Comparison of ENCODE assay signal across 1 cellular context in genomic region chr14:60396718-60397343, GRCh38.
TF ChIP-seq lines count a peak whose summit lies in the region.

No MANE protein-coding gene starts in this region.

TF ChIP-seq in IMR-90, 13 proteins besides CTCF, POLR2A, EP300 and RAD21:
- TF ChIP-seq ELK1 (IDR thresholded peaks at IDR 0.05; ENCODE audit: borderline replicate concordance, low read depth, low read length), result no peak
- TF ChIP-seq CEBPB (IDR thresholded peaks at IDR 0.05; ENCODE audit: low read depth, low read length), result no peak
- no peak for TF ChIP-seq CHD1 (IDR thresholded peaks at IDR 0.05; ENCODE audit: low read depth, low read length)
- TF ChIP-seq RCOR1 (IDR thresholded peaks at IDR 0.05; ENCODE audit: insufficient replicate concordance, low read length), result no peak
- TF ChIP-seq NFE2L2 (IDR thresholded peaks at IDR 0.05; ENCODE audit: low read depth, low read length), result no peak
- no peak for TF ChIP-seq SMC3 (IDR thresholded peaks at IDR 0.05; ENCODE audit: low read depth, low read length)
- TF ChIP-seq BHLHE40 (IDR thresholded peaks at IDR 0.05; ENCODE audit: low read depth, low read length), result no peak
- no peak for TF ChIP-seq MAFK (IDR thresholded peaks at IDR 0.05; ENCODE audit: low read depth, low read length)
- TF ChIP-seq, protein P1, sequence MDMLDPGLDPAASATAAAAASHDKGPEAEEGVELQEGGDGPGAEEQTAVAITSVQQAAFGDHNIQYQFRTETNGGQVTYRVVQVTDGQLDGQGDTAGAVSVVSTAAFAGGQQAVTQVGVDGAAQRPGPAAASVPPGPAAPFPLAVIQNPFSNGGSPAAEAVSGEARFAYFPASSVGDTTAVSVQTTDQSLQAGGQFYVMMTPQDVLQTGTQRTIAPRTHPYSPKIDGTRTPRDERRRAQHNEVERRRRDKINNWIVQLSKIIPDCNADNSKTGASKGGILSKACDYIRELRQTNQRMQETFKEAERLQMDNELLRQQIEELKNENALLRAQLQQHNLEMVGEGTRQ (IDR thresholded peaks at IDR 0.05; ENCODE audit: low read depth, low read length), result no peak
- no peak for TF ChIP-seq MXI1 (IDR thresholded peaks at IDR 0.05; ENCODE audit: borderline replicate concordance, low read depth, low read length)
